Comparison of ENCODE assay signal across 17 cellular contexts in genomic region chr1:45640293-45640692, GRCh38. TPM values are rescaled to one million over a fixed set of nuclear protein-coding genes. Genes with fewer than 3 reads are reported as not detected.
DNase-seq lines count a peak whose midpoint lies in the region; ATAC-seq and TF ChIP-seq lines count a peak whose summit lies in the region.
"Had no signal": no experiment of that assay in that cellular context is flagged by ENCODE, and none has a peak within 500 bp of the region (broad histone marks: within the 10 kb centered on the region; RNA-seq: fewer than 3 reads in every experiment).

No MANE protein-coding gene starts in this region.

- WGBS in sigmoid colon, 2 donors, result 99 to 100% methylated on average over 1 of the region's 1 CpG

- no peak for DNase-seq in stimulated activated naive CD8-positive, alpha-beta T cell treated with anti-CD3 and anti-CD28 coated beads, Interleukin-15, Interleukin-2, amounts not matched to agents 100 U/mL and 50 U/mL, for 24 hours
- DNase-seq in adipocyte (ENCODE audit: low read depth) (peak; percentile 9), iris pigment epithelial cell (ENCODE audit: low read depth) (peak; percentile 68), type B pancreatic cell (ENCODE audit: extremely low spot score, unreplicated experiment) (no peak), NCI-H524 treated with DMSO at 0.1 percent for 48 hours (lab: John Stamatoyannopoulos, UW) (no peak), sigmoid colon (no peak)
- DNase-seq: CD8-positive, alpha-beta memory T cell; DND-41; Karpas-422; NCI-H1417; NCI-H1930; NCI-H2171; NCI-H510A treated with DMSO at 0.1 percent for 48 hours; SHP77 treated with DMSO at 0.1 percent for 48 hours had no signal

- no peaks in the 10 kb centered on the region for H3K27me3 ChIP-seq in adipocyte (replicated peaks; ENCODE audit: control insufficient read depth, insufficient read depth, low read length)
- H3K27me3 ChIP-seq in sigmoid colon, result no peaks in the 10 kb centered on the region

- H3K36me3 ChIP-seq in adipocyte (ENCODE audit: control insufficient read depth, insufficient read depth, low read length, severe bottlenecking) (peaks cover 67% of the 10 kb centered on the region), sigmoid colon (peaks cover 16 to 86% (median 35%) of the 10 kb centered on the region in 4 donors)

- H3K27me3 Mint-ChIP-seq in stimulated activated naive CD8-positive, alpha-beta T cell treated with anti-CD3 and anti-CD28 coated beads, Interleukin-15, Interleukin-2, amounts not matched to agents 100 ng/mL and 50 ng/mL, for 24 hours, result no peaks in the 10 kb centered on the region
- no peaks in the 10 kb centered on the region for H3K27me3 Mint-ChIP-seq in type B pancreatic cell
- H3K27me3 Mint-ChIP-seq: B cell; CD8-positive, alpha-beta memory T cell had no signal

- H3K4me3 Mint-ChIP-seq in stimulated activated naive CD8-positive, alpha-beta T cell treated with anti-CD3 and anti-CD28 coated beads, Interleukin-15, Interleukin-2, amounts not matched to agents 100 ng/mL and 50 ng/mL, for 24 hours, result no peak overlapping the region
- no peak overlapping the region for H3K4me3 Mint-ChIP-seq in type B pancreatic cell
- H3K4me3 Mint-ChIP-seq: B cell had no signal

- no peak overlapping the region for H3K9ac ChIP-seq in adipocyte (ENCODE audit: low read length)

- H3K36me3 Mint-ChIP-seq in stimulated activated naive CD8-positive, alpha-beta T cell treated with anti-CD3 and anti-CD28 coated beads, Interleukin-15, Interleukin-2, amounts not matched to agents 100 ng/mL and 50 ng/mL, for 24 hours (ENCODE audit: low read depth), result peaks cover 14% of the 10 kb centered on the region
- peaks cover 15% of the 10 kb centered on the region for H3K36me3 Mint-ChIP-seq in type B pancreatic cell

- H3K9me3 ChIP-seq in adipocyte (ENCODE audit: control insufficient read depth, low read length) (no peaks in the 10 kb centered on the region), sigmoid colon (no peaks in the 10 kb centered on the region)

- no peak for TF ChIP-seq POLR2A in sigmoid colon (IDR thresholded peaks at IDR 0.05)

- peak overlapping the region; percentile 40 for H3K27ac Mint-ChIP-seq in stimulated activated naive CD8-positive, alpha-beta T cell treated with anti-CD3 and anti-CD28 coated beads, Interleukin-15, Interleukin-2, amounts not matched to agents 100 ng/mL and 50 ng/mL, for 24 hours
- peak overlapping the region; percentile 60 for H3K27ac Mint-ChIP-seq in type B pancreatic cell
- H3K27ac Mint-ChIP-seq: B cell had no signal

- no peaks in the 10 kb centered on the region for H3K9me3 Mint-ChIP-seq in stimulated activated naive CD8-positive, alpha-beta T cell treated with anti-CD3 and anti-CD28 coated beads, Interleukin-15, Interleukin-2, amounts not matched to agents 100 ng/mL and 50 ng/mL, for 24 hours
- H3K9me3 Mint-ChIP-seq in type B pancreatic cell, result no peaks in the 10 kb centered on the region
- H3K9me3 Mint-ChIP-seq: CD8-positive, alpha-beta memory T cell had no signal

- intact Hi-C loops in sigmoid colon (cut with DNase I), result no loop called here

- H3K4me3 ChIP-seq in adipocyte (ENCODE audit: low read length) (no peak overlapping the region), sigmoid colon (no peak overlapping the region)

- peaks cover 2% of the 10 kb centered on the region for H3K4me1 Mint-ChIP-seq in stimulated activated naive CD8-positive, alpha-beta T cell treated with anti-CD3 and anti-CD28 coated beads, Interleukin-15, Interleukin-2, amounts not matched to agents 100 ng/mL and 50 ng/mL, for 24 hours (ENCODE audit: low read depth)
- H3K4me1 Mint-ChIP-seq in type B pancreatic cell (ENCODE audit: unreplicated experiment), result no peaks in the 10 kb centered on the region

- no peak for TF ChIP-seq CTCF in type B pancreatic cell (conservative IDR thresholded peaks at IDR 0.05)
- TF ChIP-seq CTCF in sigmoid colon (IDR thresholded peaks at IDR 0.05), result no peak

- H3K27ac ChIP-seq in sigmoid colon, result no peak overlapping the region

- H3K4me1 ChIP-seq in adipocyte (ENCODE audit: control insufficient read depth, insufficient read depth, low read length) (peaks cover 14% of the 10 kb centered on the region), sigmoid colon (peaks cover 0 to 4% (median 2%) of the 10 kb centered on the region in 4 donors)

- ATAC-seq in stimulated activated naive CD8-positive, alpha-beta T cell treated with anti-CD3 and anti-CD28 coated beads, Interleukin-15, Interleukin-2, amounts not matched to agents 100 U/mL and 50 U/mL, for 24 hours, result no peak
- no peak for ATAC-seq in GM18868 (IDR thresholded peaks at IDR 0.05; ENCODE audit: unreplicated experiment)

- no peak for TF ChIP-seq EP300 in sigmoid colon (IDR thresholded peaks at IDR 0.05)

RNA-seq across cellular contexts. Expression of gene CCDC17, which starts 16.4 kb away (rescaled TPM):
- total RNA-seq in type B pancreatic cell (ENCODE audit: low replicate concordance) (2.0 and 3.6 TPM in 2 replicates), sigmoid colon (1 to 10 TPM in 3 of 4 donors, under 1 TPM in 1; 0.82 to 2.6 (median 2.0) TPM)
- polyA plus RNA-seq in sigmoid colon, result 1 to 10 TPM in 2 of 3 donors, under 1 TPM in 1; 0.92 to 2.3 (median 1.2) TPM

RNA-seq across cellular contexts. Expression of gene GPBP1L1, which starts 46.0 kb away (rescaled TPM):
- total RNA-seq in type B pancreatic cell (ENCODE audit: low replicate concordance) (90.0 and 99.9 TPM in 2 replicates), sigmoid colon (100 to 1,000 TPM in 3 of 4 donors, 10 to 100 TPM in 1; 94.5 to 142 (median 130) TPM)
- polyA plus RNA-seq in sigmoid colon, result 100 to 1,000 TPM in 1 of 3 donors, 10 to 100 TPM in 2; 77.5 to 109 (median 83.6) TPM

RNA-seq across cellular contexts. Expression of gene TMEM69, which starts 47.7 kb away (rescaled TPM):
- total RNA-seq in type B pancreatic cell (ENCODE audit: low replicate concordance) (26.0 and 39.3 TPM in 2 replicates), sigmoid colon (10 to 100 TPM; 17.5 to 31.0 (median 25.9) TPM)
- 10 to 100 TPM; 12.7 to 25.7 (median 22.2) TPM for polyA plus RNA-seq in sigmoid colon

RNA-seq across cellular contexts. Expression of gene NASP, which starts 56.5 kb away (rescaled TPM):
- total RNA-seq in type B pancreatic cell (ENCODE audit: low replicate concordance) (104 and 269 TPM in 2 replicates), sigmoid colon (10 to 100 TPM; 64.8 to 80.3 (median 75.4) TPM)
- 100 to 1,000 TPM in 2 of 3 donors, 10 to 100 TPM in 1; 76.8 to 159 (median 133) TPM for polyA plus RNA-seq in sigmoid colon

Comparison
In these comparisons a context has a peak if more than half of its experiments do, and no peak if none do; other contexts are left out.
1. DNase-seq: peak in adipocyte (single experiment) and iris pigment epithelial cell (single experiment); none in stimulated activated naive CD8-positive, alpha-beta T cell treated with anti-CD3 and anti-CD28 coated beads, Interleukin-15, Interleukin-2, amounts not matched to agents 100 U/mL and 50 U/mL, for 24 hours (single experiment), type B pancreatic cell (single experiment), NCI-H524 treated with DMSO at 0.1 percent for 48 hours (single experiment) and sigmoid colon (single experiment).